In genomic region chr2:152061383-152061782, GRCh38 we compare ENCODE assay signal across 32 cellular contexts.
"Had no signal": no experiment of that assay in that cellular context is flagged by ENCODE, and none has a peak within 500 bp of the region (broad histone marks: within the 10 kb centered on the region; RNA-seq: fewer than 3 reads in every experiment).

No MANE protein-coding gene starts in this region.

- DNase-seq: activated effector memory CD4-positive, alpha-beta T cell treated with anti-CD3 and anti-CD28 coated beads, Interleukin-2, amount 50 U/mL, for 16 hours; activated effector memory CD4-positive, alpha-beta T cell treated with Interleukin-2 at 50 U/mL for 16 hours; activated gamma-delta T cell; activated gamma-delta T cell treated with Interleukin-2 at 50 U/mL for 16 hours; activated naive CD4-positive, alpha-beta T cell; activated naive CD4-positive, alpha-beta T cell treated with anti-CD3 and anti-CD28 coated beads for 36 hours; activated naive CD4-positive, alpha-beta T cell treated with anti-CD3 and anti-CD28 coated beads, Interleukin-2, amount 10 ng/mL, durations not matched to agents 7 days and 5 days; activated naive CD4-positive, alpha-beta T cell treated with anti-CD3 and anti-CD28 coated beads, Interleukin-2, amount 50 U/mL, for 16 hours; activated naive CD4-positive, alpha-beta T cell treated with Interleukin-2 at 50 U/mL for 16 hours; activated naive CD8-positive, alpha-beta T cell treated with anti-CD3 and anti-CD28 coated beads for 36 hours; activated naive CD8-positive, alpha-beta T cell treated with anti-CD3 and anti-CD28 coated beads, Interleukin-2, amount 10 ng/mL, durations not matched to agents 7 days and 5 days; activated naive CD8-positive, alpha-beta T cell treated with anti-CD3 and anti-CD28 coated beads, Interleukin-2, amount 50 U/mL, for 24 hours; activated T-cell treated with anti-CD3 and anti-CD28 coated beads, Interleukin-2, amount 50 U/mL, for 4 hours; activated T-cell treated with anti-CD3 and anti-CD28 coated beads, Interleukin-2, amount 50 U/mL, for 48 hours; activated T-cell treated with anti-CD3 and anti-CD28 coated beads, Interleukin-2, amount 50 U/mL, for 72 hours; adrenal gland; amniotic stem cell; amygdala; anterior cingulate cortex; aorta; body of pancreas; brain microvascular endothelial cell; caudate nucleus; central memory CD4-positive, alpha-beta T cell; cerebellar nuclear complex had no signal

- H3K36me3 ChIP-seq: adrenal gland, ascending aorta, brain microvascular endothelial cell, breast epithelium, cardiac muscle cell had no signal

- H3K27ac ChIP-seq: adrenal gland, ascending aorta, body of pancreas, brain microvascular endothelial cell, cardiac muscle cell had no signal

- FAIRE-seq: astrocyte, bronchial epithelial cell had no signal

- H3K4me1 ChIP-seq: adrenal gland, body of pancreas had no signal

- ATAC-seq: activated naive CD4-positive, alpha-beta T cell treated with anti-CD3 and anti-CD28 coated beads, Interleukin-2, amount 50 U/mL, for 72 hours; activated naive CD8-positive, alpha-beta T cell treated with anti-CD3 and anti-CD28 coated beads, Interleukin-2, amount 50 U/mL, for 24 hours; activated T-cell treated with anti-CD3 and anti-CD28 coated beads, Interleukin-2, amount 50 U/mL, for 4 hours; activated T-cell treated with anti-CD3 and anti-CD28 coated beads, Interleukin-2, amount 50 U/mL, for 72 hours; activated T-helper 17 cell treated with anti-CD3 and anti-CD28 coated beads, Interleukin-2, amount 50 U/mL, for 72 hours; body of pancreas had no signal

- H3K27me3 ChIP-seq: adrenal gland, ascending aorta, body of pancreas, brain microvascular endothelial cell, breast epithelium, cardiac muscle cell had no signal

- H3K9me3 ChIP-seq: adrenal gland, ascending aorta had no signal

- H3K4me3 ChIP-seq: adrenal gland, ascending aorta, body of pancreas, cardiac muscle cell had no signal
